ENCODE assay signal across 9 cellular contexts in the genomic region with DNA sequence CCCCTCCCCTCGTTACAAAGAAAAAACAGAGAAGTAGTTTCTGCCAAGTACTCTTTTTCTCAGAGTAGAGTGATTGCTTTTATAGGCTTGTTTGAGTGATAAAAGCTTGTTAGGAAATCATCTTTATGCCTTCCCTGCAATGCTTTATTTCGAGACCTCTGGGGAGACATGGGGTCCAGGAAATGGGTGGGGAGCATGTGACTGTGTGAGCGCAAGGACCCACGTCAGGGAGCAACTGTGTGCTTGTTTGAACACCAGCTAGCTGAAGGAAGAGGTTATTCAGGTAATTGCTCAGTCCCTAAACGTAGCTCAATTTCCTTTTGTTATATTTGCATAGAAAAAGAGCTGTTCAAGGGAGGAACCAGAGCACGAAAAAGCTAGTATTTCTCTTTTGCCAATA.
A peak's percentile ranks its signal among the peaks of the same experiment; 100 is the strongest.
DNase-seq lines count a peak whose midpoint lies in the region; ATAC-seq and TF ChIP-seq lines count a peak whose summit lies in the region.
"Had no signal": no experiment of that assay in that cellular context is flagged by ENCODE, and none has a peak within 500 bp of the region (broad histone marks: within the 10 kb centered on the region; RNA-seq: fewer than 3 reads in every experiment).

No MANE protein-coding gene starts in this region.

- H3K27me3 Mint-ChIP-seq in T-helper 17 cell = no peaks in the 10 kb centered on the region

- peaks cover 34% of the 10 kb centered on the region for H3K4me1 Mint-ChIP-seq in T-helper 17 cell

- H3K27me3 ChIP-seq in vagina = no peaks in the 10 kb centered on the region
- H3K27me3 ChIP-seq in MG63 = no peaks in the 10 kb centered on the region; the same call in 1 of the 2 replicates

- peak; percentile 7 for DNase-seq in stimulated activated CD4-positive, alpha-beta T cell treated with anti-CD3 and anti-CD28 coated beads, Interleukin-2, amount 100 ng/mL, for 4 hours (ENCODE audit: low read depth)
- DNase-seq in stimulated activated CD4-positive, alpha-beta T cell treated with anti-CD3 and anti-CD28 coated beads, Interleukin-2, amount 100 ng/mL, for 24 hours = no peak
- no peak for DNase-seq in T-helper 17 cell
- peak; percentile 47 for DNase-seq in germinal center (ENCODE audit: low spot score)
- peak; percentile 12 to 91 for DNase-seq in vagina (ENCODE audit: extremely low spot score in 2 of 2)
- no peak for DNase-seq in MG63
- no peak for DNase-seq in NCI-H446 (lab: John Stamatoyannopoulos, UW)
- DNase-seq: psoas muscle had no signal

- no peak overlapping the region for H3K4me3 ChIP-seq in vagina
- no peak overlapping the region for H3K4me3 ChIP-seq in MG63
- H3K4me3 ChIP-seq: psoas muscle had no signal

- no peak for TF ChIP-seq POLR2A in vagina (IDR thresholded peaks at IDR 0.05)

- peaks cover 4% of the 10 kb centered on the region for H3K36me3 Mint-ChIP-seq in T-helper 17 cell (ENCODE audit: low read depth)

- H3K4me3 Mint-ChIP-seq in T-helper 17 cell = peak overlapping the region; percentile 61

- peak overlapping the region; percentile 74 for H3K27ac Mint-ChIP-seq in T-helper 17 cell

- peaks cover 41% of the 10 kb centered on the region for H3K4me1 ChIP-seq in vagina

- H3K36me3 ChIP-seq in vagina (no peaks in the 10 kb centered on the region), MG63 (no peaks in the 10 kb centered on the region)

- H3K27ac ChIP-seq in vagina = peak overlapping the region; percentile 30
- H3K27ac ChIP-seq: psoas muscle had no signal

- ATAC-seq in T-helper 17 cell (peak; percentile 75), HG03521 (IDR thresholded peaks at IDR 0.05; ENCODE audit: unreplicated experiment) (no peak)
- ATAC-seq: psoas muscle had no signal

- no peaks in the 10 kb centered on the region for H3K9me3 ChIP-seq in T-helper 17 cell (ENCODE audit: control insufficient read depth, low read length, poor library complexity, severe bottlenecking)
- no peaks in the 10 kb centered on the region for H3K9me3 ChIP-seq in vagina
- no peaks in the 10 kb centered on the region for H3K9me3 ChIP-seq in MG63
- H3K9me3 ChIP-seq: psoas muscle had no signal

- no peak for TF ChIP-seq CTCF in vagina (IDR thresholded peaks at IDR 0.05)

- intact Hi-C loops in vagina (cut with DNase I) = no loop called here

Comparison
In these comparisons a context has a peak if more than half of its experiments do, and no peak if none do; other contexts are left out.
1. DNase-seq: peak in stimulated activated CD4-positive, alpha-beta T cell treated with anti-CD3 and anti-CD28 coated beads, Interleukin-2, amount 100 ng/mL, for 4 hours (single experiment), germinal center (single experiment) and vagina (2 of 2); none in stimulated activated CD4-positive, alpha-beta T cell treated with anti-CD3 and anti-CD28 coated beads, Interleukin-2, amount 100 ng/mL, for 24 hours (0 of 2), T-helper 17 cell (0 of 3), MG63 (single experiment) and NCI-H446 (0 of 2).